In the genomic region with DNA sequence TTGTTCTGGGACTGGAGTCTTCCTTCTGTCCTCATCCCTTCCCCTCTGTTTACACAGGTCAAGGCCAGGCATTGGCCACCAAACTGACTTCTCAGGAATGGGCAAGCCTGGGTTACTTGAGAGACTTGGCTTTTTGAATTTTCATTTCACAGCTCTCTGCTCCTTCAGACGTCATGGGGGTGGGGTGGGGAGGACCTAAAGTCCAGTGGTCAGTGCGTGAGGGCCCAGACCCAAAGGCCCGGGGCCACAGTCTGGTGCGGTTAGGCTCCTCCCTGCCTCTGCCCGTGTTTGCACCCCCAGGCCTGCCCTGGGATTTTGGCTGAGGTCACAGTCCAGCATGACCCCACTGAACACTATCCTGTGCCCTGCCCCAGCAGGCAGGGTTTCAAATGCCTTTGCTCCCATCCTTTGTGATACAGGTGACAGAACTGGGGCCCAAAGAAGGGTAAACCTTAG, we compare ENCODE assay signal across 14 cellular contexts. TPM values are rescaled to one million over a fixed set of nuclear protein-coding genes. Genes with fewer than 3 reads are reported as not detected.
DNase-seq lines count a peak whose midpoint lies in the region; ATAC-seq, FAIRE-seq and TF ChIP-seq lines count a peak whose summit lies in the region.
"Had no signal": no experiment of that assay in that cellular context is flagged by ENCODE, and none has a peak within 500 bp of the region (broad histone marks: within the 10 kb centered on the region; RNA-seq: fewer than 3 reads in every experiment).

No MANE protein-coding gene starts in this region.

- H2AFZ ChIP-seq in Loucy (ENCODE audit: low read length) = no peak overlapping the region

- TF ChIP-seq CTCF in Loucy (conservative IDR thresholded peaks at IDR 0.05; ENCODE audit: low read length) = no peak
- no peak for TF ChIP-seq CTCF in prostate gland (IDR thresholded peaks at IDR 0.05)

- H3K27me3 ChIP-seq in BLaER1 = no peaks in the 10 kb centered on the region
- no peaks in the 10 kb centered on the region for H3K27me3 ChIP-seq in Loucy (ENCODE audit: insufficient read depth, low read length, poor library complexity, severe bottlenecking)
- no peaks in the 10 kb centered on the region for H3K27me3 ChIP-seq in prostate gland (replicated peaks; ENCODE audit: insufficient read depth)
- H3K27me3 ChIP-seq: dorsolateral prefrontal cortex had no signal

- no peaks in the 10 kb centered on the region for H3K36me3 ChIP-seq in BLaER1
- no peaks in the 10 kb centered on the region for H3K36me3 ChIP-seq in Loucy (ENCODE audit: insufficient read depth, low read length)
- H3K36me3 ChIP-seq in prostate gland = no peaks in the 10 kb centered on the region

- H3K9me3 ChIP-seq in BLaER1 = no peaks in the 10 kb centered on the region
- no peaks in the 10 kb centered on the region for H3K9me3 ChIP-seq in Loucy (ENCODE audit: insufficient read depth, low read depth, low read length)
- no peaks in the 10 kb centered on the region for H3K9me3 ChIP-seq in prostate gland

- intact Hi-C loops in prostate gland (cut with DNase I) = no loop called here

- FAIRE-seq in GM12892 (lab: Jason Lieb, UNC) = no peak

- H3K27ac ChIP-seq in BLaER1 (peak overlapping the region; percentile 66; the same call in 1 of the 2 replicates), prostate gland (peak overlapping the region; percentile 80 to 86)

- TF ChIP-seq POLR2A in prostate gland (IDR thresholded peaks at IDR 0.05) = no peak
- TF ChIP-seq POLR2A in GM12892 (IDR thresholded peaks at IDR 0.05; ENCODE audit: low read depth, low read length) = no peak

- 83% methylated on average over 5 of the region's 5 CpGs for WGBS in prostate gland

- H3K9me2 ChIP-seq in Loucy (replicated peaks; ENCODE audit: low read depth, low read length) = no peaks in the 10 kb centered on the region

- DNase-seq in islet precursor cell (peak; percentile 27), prostate gland (ENCODE audit: low spot score) (no peak), NCI-H1105 treated with DMSO at 0.1 percent for 48 hours (lab: John Stamatoyannopoulos, UW) (no peak), GM12892 (ENCODE audit: insufficient read length) (no peak)
- DNase-seq in activated CD4-positive, alpha-beta T cell treated with anti-CD3 and anti-CD28 coated beads, Interleukin-2, amount 50 U/mL, for 4 hours = no peak
- DNase-seq: activated CD8-positive, alpha-beta T cell treated with anti-CD3 and anti-CD28 coated beads, Interleukin-2, amount 10 ng/mL, durations not matched to agents 7 days and 5 days; activated naive CD8-positive, alpha-beta T cell treated with anti-CD3 and anti-CD28 coated beads, Interleukin-2, amount 10 ng/mL, durations not matched to agents 7 days and 5 days; immature natural killer cell; NCI-H1048; T-helper 2 cell had no signal

- H3K4me2 ChIP-seq in BLaER1 (peak overlapping the region; percentile 93), Loucy (ENCODE audit: low read depth, low read length, poor library complexity, severe bottlenecking) (peak overlapping the region; percentile 23)

- no peaks in the 10 kb centered on the region for H3F3A ChIP-seq in Loucy (ENCODE audit: low read depth)

- peaks cover 47% of the 10 kb centered on the region for H3K79me2 ChIP-seq in Loucy (ENCODE audit: insufficient read depth, low read length)

- no peak for ATAC-seq in GM21825 (IDR thresholded peaks at IDR 0.05; ENCODE audit: unreplicated experiment)
- ATAC-seq: activated CD8-positive, alpha-beta T cell treated with anti-CD3 and anti-CD28 coated beads, Interleukin-2, amount 10 ng/mL, durations not matched to agents 7 days and 5 days had no signal

- H4K20me1 ChIP-seq in BLaER1 (peaks cover 36% of the 10 kb centered on the region), Loucy (ENCODE audit: insufficient read depth, low read length, poor library complexity, severe bottlenecking) (peaks cover 1% of the 10 kb centered on the region)

- H3K4me1 ChIP-seq in BLaER1 (peaks cover 89% of the 10 kb centered on the region), Loucy (ENCODE audit: insufficient read depth, low read length, poor library complexity, severe bottlenecking) (peaks cover 65% of the 10 kb centered on the region), prostate gland (replicated peaks) (peaks cover 19% of the 10 kb centered on the region)

- H3K4me3 ChIP-seq in BLaER1 (no peak overlapping the region), Loucy (ENCODE audit: low read length, poor library complexity, severe bottlenecking) (no peak overlapping the region), prostate gland (no peak overlapping the region)
- H3K4me3 ChIP-seq: dorsolateral prefrontal cortex had no signal

- no peak overlapping the region for H3K9ac ChIP-seq in BLaER1
- H3K9ac ChIP-seq in Loucy (ENCODE audit: low read depth, low read length, poor library complexity, severe bottlenecking) = no peak overlapping the region

RNA-seq across cellular contexts. Expression of gene CXXC5, which starts 4.1 kb away (rescaled TPM):
- total RNA-seq in prostate gland = 10 to 100 TPM; 47.4 to 47.7 TPM
- 22.4 TPM for polyA plus RNA-seq in GM12892 (2012; ENCODE audit: missing spikeins)
